17 cellular contexts compared by ENCODE assay signal in the genomic region with DNA sequence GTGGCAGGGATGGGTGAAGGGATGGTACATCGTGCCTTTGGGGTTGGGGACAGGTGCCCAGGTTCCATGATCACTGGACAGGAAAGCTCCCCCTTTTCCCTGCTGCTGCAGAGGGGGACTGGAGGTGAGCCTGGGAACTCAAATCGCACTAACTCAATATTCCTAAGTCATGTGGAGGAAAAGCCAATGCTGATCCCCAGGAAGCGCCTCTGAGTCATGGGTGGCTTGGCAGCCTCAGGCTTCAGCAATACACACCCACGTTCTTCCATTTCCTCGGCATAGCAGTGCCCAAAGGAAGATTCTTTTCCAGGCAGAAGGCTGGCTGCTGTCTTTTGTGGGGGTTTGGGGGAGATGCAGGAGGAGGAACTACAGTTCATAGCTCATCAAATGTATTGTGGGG.
DNase-seq lines count a peak whose midpoint lies in the region; ATAC-seq and TF ChIP-seq lines count a peak whose summit lies in the region.
"Had no signal": no experiment of that assay in that cellular context is flagged by ENCODE, and none has a peak within 500 bp of the region (broad histone marks: within the 10 kb centered on the region; RNA-seq: fewer than 3 reads in every experiment).

No MANE protein-coding gene starts in this region.

- peak; percentile 5 for DNase-seq in EH (ENCODE audit: low read depth)
- DNase-seq in RWPE1 (ENCODE audit: low spot score) = peak; percentile 75
- peak; percentile 6 for DNase-seq in fibroblast of peridontal ligament (ENCODE audit: extremely low read depth)
- DNase-seq in retinal pigment epithelial cell (ENCODE audit: low read depth) = peak; percentile 74
- DNase-seq in activated CD8-positive, alpha-beta memory T cell treated with anti-CD3 and anti-CD28 coated beads for 24 hours = no peak
- no peak for DNase-seq in naive thymus-derived CD8-positive, alpha-beta T cell
- no peak for DNase-seq in NCI-H524 treated with DMSO at 0.1 percent for 48 hours (lab: John Stamatoyannopoulos, UW)
- no peak for DNase-seq in KBM-7
- DNase-seq: activated CD4-positive, alpha-beta T cell treated with anti-CD3 and anti-CD28 coated beads, Interleukin-2, amount 10 ng/mL, durations not matched to agents 7 days and 5 days; CD4-positive, CD25-positive, alpha-beta regulatory T cell; Kasumi-1; NCI-H2107; stimulated activated CD4-positive, alpha-beta T cell treated with anti-CD3 and anti-CD28 coated beads, Interleukin-4, amount 100 ng/mL, for 4 hours; stimulated activated naive CD4-positive, alpha-beta T cell; T-cell had no signal

- no peak overlapping the region for H3K4me3 Mint-ChIP-seq in naive thymus-derived CD8-positive, alpha-beta T cell
- H3K4me3 Mint-ChIP-seq: activated CD4-positive, alpha-beta T cell treated with anti-CD3 and anti-CD28 coated beads, Interleukin-2, amount 10 ng/mL, durations not matched to agents 7 days and 5 days; CD4-positive, CD25-positive, alpha-beta regulatory T cell; T-cell had no signal

- no peaks in the 10 kb centered on the region for H3K9me3 Mint-ChIP-seq in naive thymus-derived CD8-positive, alpha-beta T cell
- H3K9me3 Mint-ChIP-seq: activated CD4-positive, alpha-beta T cell treated with anti-CD3 and anti-CD28 coated beads, Interleukin-2, amount 10 ng/mL, durations not matched to agents 7 days and 5 days; activated T-helper 2 cell treated with anti-CD3 and anti-CD28 coated beads, Interferon-gamma antibody, Interleukin-2, Interleukin-4, amounts not matched to agents 10 μg/mL and 5 μg/mL and 100 μg/mL, durations not matched to agents 14 hours and 24 hours and 36 hours; T-cell had no signal

- H3K27ac Mint-ChIP-seq in naive thymus-derived CD8-positive, alpha-beta T cell = no peak overlapping the region
- H3K27ac Mint-ChIP-seq: activated CD4-positive, alpha-beta T cell treated with anti-CD3 and anti-CD28 coated beads, Interleukin-2, amount 10 ng/mL, durations not matched to agents 7 days and 5 days; activated T-helper 2 cell treated with anti-CD3 and anti-CD28 coated beads, Interferon-gamma antibody, Interleukin-2, Interleukin-4, amounts not matched to agents 10 μg/mL and 5 μg/mL and 100 μg/mL, durations not matched to agents 14 hours and 24 hours and 36 hours; CD4-positive, CD25-positive, alpha-beta regulatory T cell; T-cell had no signal

- in situ Hi-C loops in KBM-7 (cut with MboI; ENCODE audit: low pct_unique_long_range_greater_than_20kb, low sequenced_read_pairs) = no loop called here

- H3K27me3 Mint-ChIP-seq in naive thymus-derived CD8-positive, alpha-beta T cell = peaks cover 0 to 5% (median 2%) of the 10 kb centered on the region in 5 donors
- H3K27me3 Mint-ChIP-seq: activated CD4-positive, alpha-beta T cell treated with anti-CD3 and anti-CD28 coated beads, Interleukin-2, amount 10 ng/mL, durations not matched to agents 7 days and 5 days; T-cell had no signal

- H3K4me1 Mint-ChIP-seq in naive thymus-derived CD8-positive, alpha-beta T cell = peaks cover 0 to 1% (median 0%) of the 10 kb centered on the region in 4 donors
- H3K4me1 Mint-ChIP-seq: activated CD4-positive, alpha-beta T cell treated with anti-CD3 and anti-CD28 coated beads, Interleukin-2, amount 10 ng/mL, durations not matched to agents 7 days and 5 days; CD4-positive, CD25-positive, alpha-beta regulatory T cell; T-cell had no signal

- CTCF ChIA-PET in RWPE1 (lab: Yijun Ruan, JAX) = no interaction called here

- no peak for ATAC-seq in naive thymus-derived CD8-positive, alpha-beta T cell
- ATAC-seq: T-cell had no signal

- no peak for TF ChIP-seq CTCF in RWPE1 (conservative IDR thresholded peaks at IDR 0.05; ENCODE audit: low read depth)
- TF ChIP-seq CTCF in retinal pigment epithelial cell (conservative IDR thresholded peaks at IDR 0.05; ENCODE audit: low read depth, low read length) = no peak

- POLR2A ChIA-PET in RWPE1 (lab: Yijun Ruan, JAX; ENCODE audit: low non-redundant PET) = no interaction called here
- POLR2A ChIA-PET in naive thymus-derived CD8-positive, alpha-beta T cell (lab: Charles Lee) = no interaction called here

- H3K27ac ChIP-seq in RWPE1 = peak overlapping the region; percentile 79
- H3K27ac ChIP-seq: cardiac muscle cell had no signal

- H3K36me3 Mint-ChIP-seq in naive thymus-derived CD8-positive, alpha-beta T cell = peaks cover 0 to 11% (median 8%) of the 10 kb centered on the region in 3 donors

- no peak overlapping the region for H3K4me3 ChIP-seq in retinal pigment epithelial cell (ENCODE audit: low read length)
- H3K4me3 ChIP-seq: cardiac muscle cell had no signal

Comparison
In these comparisons a context has a peak if more than half of its experiments do, and no peak if none do; other contexts are left out.
1. DNase-seq: peak in EH (single experiment), RWPE1 (single experiment), fibroblast of peridontal ligament (single experiment) and retinal pigment epithelial cell (single experiment); none in activated CD8-positive, alpha-beta memory T cell treated with anti-CD3 and anti-CD28 coated beads for 24 hours (single experiment), naive thymus-derived CD8-positive, alpha-beta T cell (0 of 10), NCI-H524 treated with DMSO at 0.1 percent for 48 hours (single experiment) and KBM-7 (single experiment).